Comparison of ENCODE assay signal across 9 cellular contexts in genomic region chr12:103799504-103800251, GRCh38. TPM values are rescaled to one million over a fixed set of nuclear protein-coding genes. Genes with fewer than 3 reads are reported as not detected.
DNase-seq lines count a peak whose midpoint lies in the region; TF ChIP-seq lines count a peak whose summit lies in the region.
"Had no signal": no experiment of that assay in that cellular context is flagged by ENCODE, and none has a peak within 500 bp of the region (broad histone marks: within the 10 kb centered on the region; RNA-seq: fewer than 3 reads in every experiment).

No MANE protein-coding gene starts in this region.

- H3F3A ChIP-seq in smooth muscle cell (ENCODE audit: low read depth): no peaks in the 10 kb centered on the region

- H3K27ac ChIP-seq in hepatocyte: peak overlapping the region; percentile 61
- H3K27ac ChIP-seq in transverse colon: peak overlapping the region; percentile 57 to 75 (median 68)
- no peak overlapping the region for H3K27ac ChIP-seq in smooth muscle cell (ENCODE audit: low read depth)

- H3K4me3 ChIP-seq in hepatocyte (no peak overlapping the region), transverse colon (no peak overlapping the region), smooth muscle cell (no peak overlapping the region)

- H3K36me3 ChIP-seq in hepatocyte (replicated peaks; ENCODE audit: insufficient read depth, low read depth) (no peaks in the 10 kb centered on the region), transverse colon (peaks cover 0 to 12% (median 2%) of the 10 kb centered on the region in 4 donors), smooth muscle cell (ENCODE audit: low read depth) (no peaks in the 10 kb centered on the region)

- TF ChIP-seq EP300 in transverse colon (IDR thresholded peaks at IDR 0.05; ENCODE audit: low read depth): peak; percentile 21

- H3K4me1 ChIP-seq in hepatocyte (ENCODE audit: insufficient read depth): peaks cover 26% of the 10 kb centered on the region
- H3K4me1 ChIP-seq in transverse colon: peaks cover 12 to 31% (median 19%) of the 10 kb centered on the region in 4 donors
- no peaks in the 10 kb centered on the region for H3K4me1 ChIP-seq in smooth muscle cell (ENCODE audit: low read depth)

- H3K9me3 ChIP-seq in hepatocyte (ENCODE audit: low read depth) (no peaks in the 10 kb centered on the region), transverse colon (no peaks in the 10 kb centered on the region), smooth muscle cell (replicated peaks; ENCODE audit: low read depth) (no peaks in the 10 kb centered on the region)

- H2AFZ ChIP-seq in hepatocyte: no peak overlapping the region
- no peak overlapping the region for H2AFZ ChIP-seq in smooth muscle cell (ENCODE audit: low read depth)

- H3K9me3 Mint-ChIP-seq in glutamatergic neuron (ENCODE audit: unreplicated experiment): no peaks in the 10 kb centered on the region
- H3K9me3 Mint-ChIP-seq: central memory CD8-positive, alpha-beta T cell had no signal

- no peaks in the 10 kb centered on the region for H3K4me1 Mint-ChIP-seq in glutamatergic neuron (ENCODE audit: low read depth, unreplicated experiment)
- H3K4me1 Mint-ChIP-seq: central memory CD8-positive, alpha-beta T cell had no signal

- peak; percentile 74 for DNase-seq in MV-4-11 (lab: John Stamatoyannopoulos, UW)
- peak; percentile 42 for DNase-seq in SKM-1 treated with dmso at 0.1 percent for 144 hours (lab: John Stamatoyannopoulos, UW; ENCODE audit: unreplicated experiment)
- peak; percentile 63 for DNase-seq in hepatocyte (ENCODE audit: low spot score)
- DNase-seq in transverse colon: peak; percentile 20
- DNase-seq in smooth muscle cell (lab: John Stamatoyannopoulos, UW; ENCODE audit: unreplicated experiment): no peak
- DNase-seq in glutamatergic neuron: no peak
- DNase-seq in posterior vena cava (ENCODE audit: low spot score): no peak
- DNase-seq in cortex of kidney (lab: John Stamatoyannopoulos, UW): no peak

- no peaks in the 10 kb centered on the region for H4K20me1 ChIP-seq in hepatocyte (ENCODE audit: insufficient read depth, poor library complexity, severe bottlenecking)
- H4K20me1 ChIP-seq in smooth muscle cell (ENCODE audit: low read depth): no peaks in the 10 kb centered on the region

- H3K4me3 Mint-ChIP-seq in glutamatergic neuron (ENCODE audit: unreplicated experiment): no peak overlapping the region
- H3K4me3 Mint-ChIP-seq: central memory CD8-positive, alpha-beta T cell had no signal

- H3K27ac Mint-ChIP-seq in glutamatergic neuron (ENCODE audit: unreplicated experiment): no peak overlapping the region

- no peak for TF ChIP-seq POLR2A in transverse colon (IDR thresholded peaks at IDR 0.05)

- H3K36me3 Mint-ChIP-seq in glutamatergic neuron (ENCODE audit: unreplicated experiment): no peaks in the 10 kb centered on the region

- H3K27me3 Mint-ChIP-seq in glutamatergic neuron (ENCODE audit: unreplicated experiment): no peaks in the 10 kb centered on the region
- H3K27me3 Mint-ChIP-seq: central memory CD8-positive, alpha-beta T cell had no signal

- 76% methylated on average over 10 of the region's 10 CpGs for WGBS in hepatocyte (ENCODE audit: low lambda C conversion rate, missing lambda C conversion rate)
- WGBS in transverse colon (ENCODE audit: low coverage in 1 of 2), 2 donors: 26 to 41% methylated on average over 6 to 10 of the region's 10 CpGs
- 93% methylated on average over 10 of the region's 10 CpGs for WGBS in smooth muscle cell (ENCODE audit: low lambda C conversion rate)

- H3K27me3 ChIP-seq in hepatocyte: no peaks in the 10 kb centered on the region
- H3K27me3 ChIP-seq in transverse colon: no peaks in the 10 kb centered on the region
- H3K27me3 ChIP-seq in smooth muscle cell (ENCODE audit: low read depth): no peaks in the 10 kb centered on the region

- peak overlapping the region; percentile 35 for H3K4me2 ChIP-seq in hepatocyte
- no peak overlapping the region for H3K4me2 ChIP-seq in smooth muscle cell

- H3K79me2 ChIP-seq in hepatocyte (no peaks in the 10 kb centered on the region), smooth muscle cell (ENCODE audit: low read depth) (no peaks in the 10 kb centered on the region)

- intact Hi-C loops in transverse colon (cut with DNase I; ENCODE audit: low total_unique reads): no loop called here
- intact Hi-C loops in posterior vena cava (cut with DNase I): loop anchor here in 1 of 2 donors (10.0 kb wide), 1 partner anchor 65 kb away; no protein-coding TSS in a partner anchor

- no peak overlapping the region for H3K9ac ChIP-seq in smooth muscle cell (ENCODE audit: low read depth)

- TF ChIP-seq CTCF in hepatocyte (IDR thresholded peaks at IDR 0.05; ENCODE audit: poor library complexity) (no peak), transverse colon (IDR thresholded peaks at IDR 0.05) (no peak), smooth muscle cell (IDR thresholded peaks at IDR 0.05; ENCODE audit: borderline replicate concordance, insufficient read depth, poor library complexity, severe bottlenecking) (no peak), glutamatergic neuron (IDR thresholded peaks at IDR 0.05; ENCODE audit: partially characterized antibody, unreplicated experiment) (no peak)

- H3K9me2 ChIP-seq in hepatocyte (replicated peaks; ENCODE audit: insufficient read depth): no peaks in the 10 kb centered on the region

- in situ Hi-C loops in transverse colon (cut with MboI; ENCODE audit: low pct_ligation_motif_present in 1 of 4, low pct_unique_long_range_greater_than_20kb in 1 of 4, low sequenced_read_pairs in 3 of 4): no loop called here

RNA-seq across cellular contexts. Expression of gene NT5DC3, which starts 41.4 kb away (rescaled TPM):
- total RNA-seq in hepatocyte (6.1 and 6.3 TPM in 2 replicates), transverse colon (10 to 100 TPM; 24.3 to 71.4 (median 54.8) TPM), smooth muscle cell (1.4 and 4.1 TPM in 2 replicates), glutamatergic neuron (ENCODE audit: unreplicated experiment) (2.1 TPM), posterior vena cava (10 to 100 TPM; 26.1 to 34.8 TPM)
- polyA plus RNA-seq in hepatocyte (2.8 and 4.4 TPM in 2 replicates), smooth muscle cell (0.57 and 1.9 TPM in 2 replicates)

Comparison
In these comparisons a context has a peak if more than half of its experiments do, and no peak if none do; other contexts are left out.
1. DNase-seq: peak in MV-4-11 (single experiment), SKM-1 treated with dmso at 0.1 percent for 144 hours (single experiment), hepatocyte (single experiment) and transverse colon (single experiment); none in smooth muscle cell (single experiment), glutamatergic neuron (single experiment), posterior vena cava (single experiment) and cortex of kidney (single experiment).